Comparison of ENCODE assay signal across 18 cellular contexts in genomic region chr14:96876747-96877146, GRCh38.
"Had no signal": no experiment of that assay in that cellular context is flagged by ENCODE, and none has a peak within 500 bp of the region (broad histone marks: within the 10 kb centered on the region; RNA-seq: fewer than 3 reads in every experiment).

No MANE protein-coding gene starts in this region.

- FAIRE-seq: kidney had no signal

- H3K4me3 Mint-ChIP-seq: immature natural killer cell; natural killer cell; neural crest cell; stimulated activated memory B cell treated with anti-CD40 and anti-IgM and Interleukin-4, amounts not matched to agents 10 μg/mL and 1 μg/mL and 100 μg/mL, for 72 hours; stimulated activated naive CD8-positive, alpha-beta T cell treated with anti-CD3 and anti-CD28 coated beads, Interleukin-15, Interleukin-2, amounts not matched to agents 100 ng/mL and 50 ng/mL, for 24 hours had no signal

- H3K4me1 ChIP-seq: esophagus squamous epithelium, tibial artery, upper lobe of right lung, vagina had no signal

- H3K9me3 Mint-ChIP-seq: immature natural killer cell; natural killer cell; stimulated activated memory B cell treated with anti-CD40 and anti-IgM and Interleukin-4, amounts not matched to agents 10 μg/mL and 1 μg/mL and 100 μg/mL, for 72 hours; stimulated activated naive CD8-positive, alpha-beta T cell treated with anti-CD3 and anti-CD28 coated beads, Interleukin-15, Interleukin-2, amounts not matched to agents 100 ng/mL and 50 ng/mL, for 24 hours had no signal

- H3K27me3 ChIP-seq: esophagus squamous epithelium, tibial artery, upper lobe of right lung, vagina had no signal

- ATAC-seq: left cardiac atrium; natural killer cell; right cardiac atrium; stimulated activated memory B cell treated with anti-CD40 and anti-IgM and Interleukin-4, amounts not matched to agents 10 μg/mL and 1 μg/mL and 100 μg/mL, for 72 hours; upper lobe of right lung had no signal

- H3K4me3 ChIP-seq: coronary artery, esophagus squamous epithelium, tibial artery, upper lobe of right lung, vagina had no signal

- H3K36me3 ChIP-seq: upper lobe of right lung, vagina had no signal

- H3K27me3 Mint-ChIP-seq: stimulated activated memory B cell treated with anti-CD40 and anti-IgM and Interleukin-4, amounts not matched to agents 10 μg/mL and 1 μg/mL and 100 μg/mL, for 72 hours; stimulated activated naive CD8-positive, alpha-beta T cell treated with anti-CD3 and anti-CD28 coated beads, Interleukin-15, Interleukin-2, amounts not matched to agents 100 ng/mL and 50 ng/mL, for 24 hours had no signal

- H3K27ac Mint-ChIP-seq: natural killer cell; stimulated activated memory B cell treated with anti-CD40 and anti-IgM and Interleukin-4, amounts not matched to agents 10 μg/mL and 1 μg/mL and 100 μg/mL, for 72 hours; stimulated activated naive CD8-positive, alpha-beta T cell treated with anti-CD3 and anti-CD28 coated beads, Interleukin-15, Interleukin-2, amounts not matched to agents 100 ng/mL and 50 ng/mL, for 24 hours had no signal

- H3K9me3 ChIP-seq: esophagus squamous epithelium, tibial artery, upper lobe of right lung, vagina had no signal

- H3K27ac ChIP-seq: coronary artery, epithelial cell of prostate, esophagus squamous epithelium, tibial artery, upper lobe of right lung, vagina had no signal

- H3K36me3 Mint-ChIP-seq: natural killer cell had no signal

- DNase-seq: effector CD8-positive, alpha-beta T cell; esophagus squamous epithelium; foreskin fibroblast; immature natural killer cell; kidney; left cardiac atrium; mammary epithelial cell; natural killer cell; right cardiac atrium; stimulated activated CD4-positive, alpha-beta T cell treated with anti-CD3 and anti-CD28 coated beads, Interleukin-4, amount 100 ng/mL, for 1 hour; tibial artery; upper lobe of right lung had no signal

- H3K4me1 Mint-ChIP-seq: immature natural killer cell; natural killer cell; stimulated activated memory B cell treated with anti-CD40 and anti-IgM and Interleukin-4, amounts not matched to agents 10 μg/mL and 1 μg/mL and 100 μg/mL, for 72 hours had no signal
